ENCODE assay signal across 15 cellular contexts in the genomic region with DNA sequence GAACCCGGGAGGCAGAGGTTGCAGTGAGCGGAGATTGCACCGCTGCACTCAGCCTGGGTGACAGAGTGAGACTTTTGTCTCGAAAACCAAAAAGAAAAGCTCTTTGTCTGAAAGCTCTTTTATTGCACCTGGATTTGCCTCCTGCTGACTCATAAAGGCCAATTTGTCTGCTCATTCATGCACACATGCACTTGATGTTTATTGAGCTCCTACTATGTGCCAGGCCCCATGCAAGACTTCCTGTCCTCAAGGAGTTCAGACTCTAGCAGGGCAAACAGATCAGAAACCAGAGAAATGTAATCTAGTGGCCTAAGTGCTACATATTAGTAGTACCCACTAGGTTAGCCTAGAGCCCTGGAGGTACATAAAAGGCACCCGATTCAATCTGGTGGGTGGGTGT. TPM values are rescaled to one million over a fixed set of nuclear protein-coding genes. Genes with fewer than 3 reads are reported as not detected.
"Had no signal": no experiment of that assay in that cellular context is flagged by ENCODE, and none has a peak within 500 bp of the region (broad histone marks: within the 10 kb centered on the region; RNA-seq: fewer than 3 reads in every experiment).

No MANE protein-coding gene starts in this region.

- H3K4me3 ChIP-seq: lung, stomach, thoracic aorta had no signal

- H3K36me3 ChIP-seq: stomach, thoracic aorta had no signal

- H3K9me3 ChIP-seq: stomach, thoracic aorta had no signal

- ATAC-seq: left cardiac atrium; naive thymus-derived CD4-positive, alpha-beta T cell had no signal

- DNase-seq: activated CD4-positive, alpha-beta memory T cell treated with anti-CD3 and anti-CD28 coated beads, Interleukin-2, amount 10 ng/mL, durations not matched to agents 7 days and 5 days; activated CD4-positive, alpha-beta T cell treated with anti-CD3 and anti-CD28 coated beads for 1 hour; activated naive CD8-positive, alpha-beta T cell treated with anti-CD3 and anti-CD28 coated beads, Interleukin-2, amount 10 ng/mL, durations not matched to agents 7 days and 5 days; anterior cingulate cortex; dermis blood vessel endothelial cell; immature natural killer cell; left cardiac atrium; naive thymus-derived CD4-positive, alpha-beta T cell; stimulated activated CD4-positive, alpha-beta T cell treated with anti-CD3 and anti-CD28 coated beads, Interleukin-15, amount 100 ng/mL, for 24 hours; stimulated activated CD4-positive, alpha-beta T cell treated with anti-CD3 and anti-CD28 coated beads, Interleukin-4, amount 100 ng/mL, for 24 hours; stomach had no signal

- H3K79me2 ChIP-seq: parathyroid adenoma had no signal

- H3K27ac ChIP-seq: stomach had no signal

- H3K27me3 ChIP-seq: stomach had no signal

- H2AFZ ChIP-seq: parathyroid adenoma had no signal

RNA-seq across cellular contexts. Expression of a gene that starts 30.2 kb away (rescaled TPM):
- total RNA-seq: renal cortical epithelial cell had no signal
- polyA plus RNA-seq: immature natural killer cell; naive thymus-derived CD4-positive, alpha-beta T cell had no signal
